In genomic region chr6:136405410-136406029, GRCh38 we compare ENCODE assay signal across 1 cellular context.
TF ChIP-seq lines count a peak whose summit lies in the region.

No MANE protein-coding gene starts in this region.

TF ChIP-seq in K562, 482 proteins besides CTCF, POLR2A, EP300 and RAD21 (continued from another document and continues in another):
- TF ChIP-seq REST (CRISPR knock-in tag; IDR thresholded peaks at IDR 0.05; ENCODE audit: low read depth) (no peak), RHOXF2B (CRISPR knock-in tag; conservative IDR thresholded peaks at IDR 0.05) (no peak), GTF2E2 (tag; IDR thresholded peaks at IDR 0.05) (0 out of 2 replicates have a peak, but pooled peaks have one; percentile 12), ZNF592 (IDR thresholded peaks at IDR 0.05) (peak; percentile 69; the same call in 1 of the 2 replicates), ZBTB9 (CRISPR knock-in tag; IDR thresholded peaks at IDR 0.05) (peak; percentile 90), MAZ (CRISPR knock-in tag; conservative IDR thresholded peaks at IDR 0.05 in 1 of 2, IDR thresholded peaks at IDR 0.05 in 1 of 2) (peak in 1 of 2 experiments; percentile 59; a peak in 2 of 4 replicates), TEAD1 (CRISPR knock-in tag; IDR thresholded peaks at IDR 0.05) (peak in 1 of 2 experiments; percentile 48; a peak in 1 of 4 replicates), ZNF589 (CRISPR knock-in tag; IDR thresholded peaks at IDR 0.05; ENCODE audit: low read depth) (peak; percentile 96), USF2 (CRISPR knock-in tag; IDR thresholded peaks at IDR 0.05) (no peak), MIER1 (IDR thresholded peaks at IDR 0.05; ENCODE audit: low read depth) (no peak), ZNF583 (CRISPR knock-in tag; IDR thresholded peaks at IDR 0.05) (peak; percentile 60; the same call in 1 of the 2 replicates), ZNF668 (CRISPR knock-in tag; IDR thresholded peaks at IDR 0.05) (no peak), MCM3 (IDR thresholded peaks at IDR 0.05) (no peak), SREBF1 (IDR thresholded peaks at IDR 0.05; ENCODE audit: borderline replicate concordance, low read depth, low read length) (no peak), OTX1 (CRISPR knock-in tag; IDR thresholded peaks at IDR 0.05) (peak; percentile 83; the same call in 1 of the 2 replicates), CREB3 (tag; conservative IDR thresholded peaks at IDR 0.05; ENCODE audit: low read depth) (peak; percentile 79), ZNF174 (CRISPR knock-in tag; IDR thresholded peaks at IDR 0.05) (no peak), DMBX1 (CRISPR knock-in tag; IDR thresholded peaks at IDR 0.05; ENCODE audit: borderline replicate concordance) (peak; percentile 90; the same call in 1 of the 2 replicates), ZNF449 (CRISPR knock-in tag; IDR thresholded peaks at IDR 0.05) (0 out of 2 replicates have a peak, but pooled peaks have one; percentile 62), ZNF121 (CRISPR knock-in tag; conservative IDR thresholded peaks at IDR 0.05) (no peak), NR2C1 (IDR thresholded peaks at IDR 0.05) (no peak), NR2C1 (tag; IDR thresholded peaks at IDR 0.05) (peak; percentile 55), PHTF2 (CRISPR knock-in tag; IDR thresholded peaks at IDR 0.05) (no peak), TEAD4 (IDR thresholded peaks at IDR 0.05; ENCODE audit: low read length) (no peak), TEAD4 (CRISPR knock-in tag; IDR thresholded peaks at IDR 0.05; ENCODE audit: borderline replicate concordance) (no peak), SAP30 (IDR thresholded peaks at IDR 0.05; ENCODE audit: borderline replicate concordance, insufficient read depth, low read depth, low read length, poor library complexity, severe bottlenecking) (no peak), ZBTB26 (CRISPR knock-in tag; IDR thresholded peaks at IDR 0.05) (0 out of 2 replicates have a peak, but pooled peaks have one; percentile 31), DLX4 (CRISPR knock-in tag; IDR thresholded peaks at IDR 0.05) (no peak), ZNF134 (CRISPR knock-in tag; conservative IDR thresholded peaks at IDR 0.05) (0 out of 2 replicates have a peak, but pooled peaks have one; percentile 49), ZHX1 (conservative IDR thresholded peaks at IDR 0.05; ENCODE audit: low read length) (no peak), SMARCA5 (IDR thresholded peaks at IDR 0.05) (no peak), ZNF79 (CRISPR knock-in tag; IDR thresholded peaks at IDR 0.05; ENCODE audit: low read depth) (0 out of 2 replicates have a peak, but pooled peaks have one; percentile 22), ZBTB34 (CRISPR knock-in tag; IDR thresholded peaks at IDR 0.05) (no peak), PHF20 (IDR thresholded peaks at IDR 0.05; ENCODE audit: partially characterized antibody) (no peak), PTTG1 (tag; IDR thresholded peaks at IDR 0.05; ENCODE audit: low read depth) (peak; percentile 38; the same call in 1 of the 2 replicates), ETV1 (tag; conservative IDR thresholded peaks at IDR 0.05; ENCODE audit: low read depth) (peak; percentile 77), SIN3A (IDR thresholded peaks at IDR 0.05; ENCODE audit: borderline replicate concordance in 2 of 2, control insufficient read depth in 1 of 2, low read depth in 2 of 2, low read length in 2 of 2) (no peak), FOXK2 (conservative IDR thresholded peaks at IDR 0.05 in 1 of 2, IDR thresholded peaks at IDR 0.05 in 1 of 2; ENCODE audit: low read depth in 2 of 2) (no peak), ZNF175 (CRISPR knock-in tag; IDR thresholded peaks at IDR 0.05; ENCODE audit: low read depth) (peak; percentile 96), PRPF4 (IDR thresholded peaks at IDR 0.05; ENCODE audit: insufficient read depth, low read depth, low read length, poor library complexity, severe bottlenecking) (no peak)
